In genomic region chr12:53591301-53592206, GRCh38 we compare ENCODE assay signal across 10 cellular contexts. TPM values are rescaled to one million over a fixed set of nuclear protein-coding genes. Genes with fewer than 3 reads are reported as not detected.
DNase-seq lines count a peak whose midpoint lies in the region; ATAC-seq and TF ChIP-seq lines count a peak whose summit lies in the region.
"Had no signal": no experiment of that assay in that cellular context is flagged by ENCODE, and none has a peak within 500 bp of the region (broad histone marks: within the 10 kb centered on the region; RNA-seq: fewer than 3 reads in every experiment).

No MANE protein-coding gene starts in this region.

- peak; percentile 16 to 37 for DNase-seq in NCI-H524 (lab: John Stamatoyannopoulos, UW)
- no peak for DNase-seq in NCI-H524 treated with DMSO at 0.1 percent for 48 hours (lab: John Stamatoyannopoulos, UW)
- no peak for DNase-seq in mucosa of descending colon
- DNase-seq in transverse colon, result no peak
- no peak for DNase-seq in stomach
- DNase-seq in D341Med (ENCODE audit: low spot score), result no peak
- no peak for DNase-seq in activated naive CD8-positive, alpha-beta T cell treated with anti-CD3 and anti-CD28 coated beads for 36 hours
- DNase-seq: activated CD4-positive, alpha-beta T cell treated with anti-CD3 and anti-CD28 coated beads, Interleukin-2, amount 10 ng/mL, durations not matched to agents 24 days and 14 days; stimulated activated CD4-positive, alpha-beta T cell treated with anti-CD3 and anti-CD28 coated beads, Interleukin-4, amount 100 ng/mL, for 4 hours had no signal

- H3K9me3 ChIP-seq in ectodermal cell (ENCODE audit: control insufficient read depth, low read length), result no peaks in the 10 kb centered on the region
- H3K9me3 ChIP-seq in mucosa of descending colon, result no peaks in the 10 kb centered on the region
- H3K9me3 ChIP-seq in transverse colon, result no peaks in the 10 kb centered on the region
- no peaks in the 10 kb centered on the region for H3K9me3 ChIP-seq in stomach

- no peak overlapping the region for H3K27ac Mint-ChIP-seq in activated naive CD8-positive, alpha-beta T cell treated with anti-CD3 and anti-CD28 coated beads for 36 hours
- H3K27ac Mint-ChIP-seq: activated CD4-positive, alpha-beta T cell treated with anti-CD3 and anti-CD28 coated beads, Interleukin-2, amount 10 ng/mL, durations not matched to agents 24 days and 14 days had no signal

- TF ChIP-seq POLR2A in transverse colon (IDR thresholded peaks at IDR 0.05) (no peak), stomach (IDR thresholded peaks at IDR 0.05) (no peak)

- WGBS in ectodermal cell, 2 experiments, result 74% methylated on average over 6 of the region's 6 CpGs
- 10 to 45% methylated on average over 1 to 6 of the region's 6 CpGs for WGBS in transverse colon (ENCODE audit: low coverage in 1 of 2), 2 donors
- WGBS in stomach, 5 donors, result 27 to 44% (median 31%) methylated on average over 6 of the region's 6 CpGs

- H3K27me3 ChIP-seq in ectodermal cell (ENCODE audit: control insufficient read depth, insufficient read depth, low read length, poor library complexity, severe bottlenecking), result no peaks in the 10 kb centered on the region
- no peaks in the 10 kb centered on the region for H3K27me3 ChIP-seq in transverse colon
- H3K27me3 ChIP-seq in stomach, result no peaks in the 10 kb centered on the region

- peaks cover 12% of the 10 kb centered on the region for H3K4me1 ChIP-seq in ectodermal cell (ENCODE audit: control insufficient read depth, insufficient read depth, low read length)
- peaks cover 21% of the 10 kb centered on the region for H3K4me1 ChIP-seq in mucosa of descending colon (ENCODE audit: low read depth)
- peaks cover 24 to 68% (median 36%) of the 10 kb centered on the region in 4 donors for H3K4me1 ChIP-seq in transverse colon
- peaks cover 4 to 62% (median 37%) of the 10 kb centered on the region in 4 donors for H3K4me1 ChIP-seq in stomach

- ATAC-seq in mucosa of descending colon, result peak; percentile 70

- TF ChIP-seq EP300 in transverse colon (IDR thresholded peaks at IDR 0.05; ENCODE audit: low read depth) (no peak), stomach (IDR thresholded peaks at IDR 0.05) (no peak)

- no peak overlapping the region for H3K4me3 Mint-ChIP-seq in activated naive CD8-positive, alpha-beta T cell treated with anti-CD3 and anti-CD28 coated beads for 36 hours
- H3K4me3 Mint-ChIP-seq: activated CD4-positive, alpha-beta T cell treated with anti-CD3 and anti-CD28 coated beads, Interleukin-2, amount 10 ng/mL, durations not matched to agents 24 days and 14 days had no signal

- H3K36me3 ChIP-seq in ectodermal cell (ENCODE audit: control insufficient read depth, insufficient read depth, low read length) (no peaks in the 10 kb centered on the region), mucosa of descending colon (ENCODE audit: low read depth) (peaks cover 3% of the 10 kb centered on the region), transverse colon (no peaks in the 10 kb centered on the region), stomach (peaks cover 0 to 4% (median 0%) of the 10 kb centered on the region in 4 donors)

- H3K27ac ChIP-seq in ectodermal cell (ENCODE audit: insufficient read depth, low read depth, low read length, poor library complexity, severe bottlenecking) (peak overlapping the region; percentile 81), transverse colon (peak overlapping the region; percentile 15 to 65 (median 60)), stomach (peak overlapping the region in 1 of 5 donors; percentile 2)

- H3K4me1 Mint-ChIP-seq in activated naive CD8-positive, alpha-beta T cell treated with anti-CD3 and anti-CD28 coated beads for 36 hours, result peaks cover 38% of the 10 kb centered on the region

- intact Hi-C loops in mucosa of descending colon (cut with DNase I, micrococcal nuclease) (no loop called here), transverse colon (cut with DNase I; ENCODE audit: low total_unique reads) (no loop called here), stomach (cut with DNase I; ENCODE audit: low total_unique reads) (no loop called here)

- in situ Hi-C loops in transverse colon (cut with MboI; ENCODE audit: low pct_ligation_motif_present in 1 of 4, low pct_unique_long_range_greater_than_20kb in 1 of 4, low sequenced_read_pairs in 3 of 4), result no loop called here

- H3K4me3 ChIP-seq in ectodermal cell (ENCODE audit: insufficient read depth, low read depth, low read length), result no peak overlapping the region
- H3K4me3 ChIP-seq in mucosa of descending colon, result no peak overlapping the region
- peak overlapping the region in 1 of 4 donors; percentile 10 for H3K4me3 ChIP-seq in transverse colon
- no peak overlapping the region for H3K4me3 ChIP-seq in stomach

- TF ChIP-seq CTCF in mucosa of descending colon (IDR thresholded peaks at IDR 0.05), result no peak
- no peak for TF ChIP-seq CTCF in transverse colon (IDR thresholded peaks at IDR 0.05)
- TF ChIP-seq CTCF in stomach (IDR thresholded peaks at IDR 0.05), result no peak

- no peaks in the 10 kb centered on the region for H3K27me3 Mint-ChIP-seq in activated naive CD8-positive, alpha-beta T cell treated with anti-CD3 and anti-CD28 coated beads for 36 hours
- H3K27me3 Mint-ChIP-seq: activated CD4-positive, alpha-beta T cell treated with anti-CD3 and anti-CD28 coated beads, Interleukin-2, amount 10 ng/mL, durations not matched to agents 24 days and 14 days had no signal

- H3K9me3 Mint-ChIP-seq in activated naive CD8-positive, alpha-beta T cell treated with anti-CD3 and anti-CD28 coated beads for 36 hours, result no peaks in the 10 kb centered on the region
- H3K9me3 Mint-ChIP-seq: activated CD4-positive, alpha-beta T cell treated with anti-CD3 and anti-CD28 coated beads, Interleukin-2, amount 10 ng/mL, durations not matched to agents 24 days and 14 days had no signal

- H3K36me3 Mint-ChIP-seq in activated naive CD8-positive, alpha-beta T cell treated with anti-CD3 and anti-CD28 coated beads for 36 hours, result peaks cover 5% of the 10 kb centered on the region

RNA-seq across cellular contexts. Expression of gene ATF7, which starts 34.6 kb away (rescaled TPM):
- 21.9 TPM for polyA plus RNA-seq in ectodermal cell (2013, experiment 1 of 4)
- polyA plus RNA-seq in ectodermal cell (2013, experiment 2 of 4), result 25.4 TPM
- polyA plus RNA-seq in ectodermal cell (2013, experiment 3 of 4), result 17.2 TPM
- 19.8 TPM for polyA plus RNA-seq in ectodermal cell (2013, experiment 4 of 4)
- total RNA-seq in mucosa of descending colon, result 10 to 100 TPM; 35.6 to 50.9 (median 42.8) TPM
- total RNA-seq in transverse colon, result 10 to 100 TPM; 14.2 to 29.7 (median 26.8) TPM
- 10 to 100 TPM in 4 of 5 donors, 1 to 10 TPM in 1; 9.0 to 93.4 (median 16.5) TPM for total RNA-seq in stomach
- 10 to 100 TPM; 12.9 to 20.9 (median 14.3) TPM for polyA plus RNA-seq in stomach
- total RNA-seq in activated naive CD8-positive, alpha-beta T cell treated with anti-CD3 and anti-CD28 coated beads for 36 hours, result 10 to 100 TPM; 22.8 to 23.6 TPM

Comparison
In these comparisons a context has a peak if more than half of its experiments do, and no peak if none do; other contexts are left out.
1. DNase-seq: peak in NCI-H524 (2 of 2); none in NCI-H524 treated with DMSO at 0.1 percent for 48 hours (single experiment), mucosa of descending colon (0 of 3), transverse colon (single experiment), stomach (single experiment), D341Med (single experiment) and activated naive CD8-positive, alpha-beta T cell treated with anti-CD3 and anti-CD28 coated beads for 36 hours (single experiment).